ENCODE assay signal across 9 cellular contexts in the genomic region with DNA sequence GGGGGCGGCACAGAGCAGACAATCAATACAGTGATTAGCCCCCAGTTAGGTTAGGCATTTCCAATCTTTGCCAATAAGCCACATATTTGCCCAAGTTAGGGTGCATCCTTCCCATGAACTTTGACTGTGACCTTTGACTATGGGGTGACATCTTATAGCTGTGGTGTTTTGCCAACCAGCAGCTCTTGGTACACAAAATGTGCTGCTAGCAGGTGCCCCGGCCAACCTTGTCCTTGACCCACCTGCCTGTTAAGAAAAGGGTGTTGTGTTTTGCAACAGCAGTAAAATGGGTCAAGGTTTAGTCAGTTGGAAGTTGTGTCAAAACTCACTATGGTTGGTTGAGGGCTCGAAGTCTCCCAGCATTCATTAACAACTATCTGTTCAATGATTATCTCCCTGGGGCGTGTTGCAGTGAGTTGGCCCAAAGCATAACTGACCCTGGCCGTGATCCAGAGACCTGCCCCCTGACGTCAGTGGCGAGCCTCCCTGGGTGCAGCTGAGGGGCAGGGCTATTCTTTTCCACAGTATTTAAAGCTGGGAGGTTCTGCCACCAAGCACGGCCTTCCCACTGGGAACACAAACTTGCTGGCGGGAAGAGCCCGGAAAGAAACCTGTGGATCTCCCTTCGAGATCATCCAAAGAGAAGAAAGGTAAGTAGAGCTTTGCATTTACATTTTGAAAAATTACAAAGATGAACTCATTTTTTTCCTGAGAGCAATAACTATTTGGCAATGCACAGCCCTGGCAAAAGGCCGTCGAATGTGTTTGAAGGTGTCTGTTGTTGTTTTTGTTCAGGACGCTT. TPM values are rescaled to one million over a fixed set of nuclear protein-coding genes. Genes with fewer than 3 reads are reported as not detected.
DNase-seq lines count a peak whose midpoint lies in the region; ATAC-seq and TF ChIP-seq lines count a peak whose summit lies in the region.
"Had no signal": no experiment of that assay in that cellular context is flagged by ENCODE, and none has a peak within 500 bp of the region (broad histone marks: within the 10 kb centered on the region; RNA-seq: fewer than 3 reads in every experiment).

PCK1 (plus strand) TSS at position 557 of the 802 bp plus-strand sequence. CDS start 302 bp downstream, outside the sequence.

- peak; percentile 43 for DNase-seq in DMS 273 (lab: John Stamatoyannopoulos, UW; ENCODE audit: unreplicated experiment)
- DNase-seq in DMS 273 treated with DMSO at 0.1 percent for 48 hours (lab: John Stamatoyannopoulos, UW) = no peak
- peak; percentile 59 for DNase-seq in SW480 (ENCODE audit: low spot score)
- peak; percentile 54 for DNase-seq in kidney epithelial cell (ENCODE audit: low read depth)
- DNase-seq in transverse colon = peak; percentile 96
- no peak for DNase-seq in NCI-H1105 treated with DMSO at 0.1 percent for 48 hours (lab: John Stamatoyannopoulos, UW)

- no peaks in the 10 kb centered on the region for H3K36me3 ChIP-seq in kidney epithelial cell (ENCODE audit: control insufficient read depth, insufficient read depth, low read length)
- peaks cover 0 to 11% (median 2%) of the 10 kb centered on the region in 4 donors for H3K36me3 ChIP-seq in transverse colon

- ATAC-seq in GM21737 (IDR thresholded peaks at IDR 0.05; ENCODE audit: unreplicated experiment) (no peak), HG03457 (IDR thresholded peaks at IDR 0.05; ENCODE audit: unreplicated experiment) (no peak)

- TF ChIP-seq CTCF in kidney epithelial cell (IDR thresholded peaks at IDR 0.05; ENCODE audit: insufficient read depth, low read length, poor library complexity, severe bottlenecking) = no peak
- no peak for TF ChIP-seq CTCF in transverse colon (IDR thresholded peaks at IDR 0.05)

- WGBS in transverse colon (ENCODE audit: low coverage in 1 of 2), 2 donors = 50 to 60% methylated on average over 2 to 13 of the region's 14 CpGs

- peaks cover 7 to 51% (median 35%) of the 10 kb centered on the region in 4 donors for H3K4me1 ChIP-seq in transverse colon

- peak; percentile 96 for TF ChIP-seq EP300 in transverse colon (IDR thresholded peaks at IDR 0.05; ENCODE audit: low read depth)

- peak within 1 kb of the TSS; percentile 82 to 91 (median 86) for H3K27ac ChIP-seq in transverse colon
- H3K27ac ChIP-seq: 22Rv1 had no signal

- in situ Hi-C loops in transverse colon (cut with MboI; ENCODE audit: low pct_ligation_motif_present in 1 of 4, low pct_unique_long_range_greater_than_20kb in 1 of 4, low sequenced_read_pairs in 3 of 4) = no loop called here

- H3K27me3 ChIP-seq in kidney epithelial cell (ENCODE audit: control insufficient read depth, insufficient read depth, low read length) (peaks cover 24% of the 10 kb centered on the region), transverse colon (no peaks in the 10 kb centered on the region)

- TF ChIP-seq POLR2A in transverse colon (IDR thresholded peaks at IDR 0.05) = peak; percentile 98

- H3K4me3 ChIP-seq in kidney epithelial cell (ENCODE audit: low read depth, low read length) = no peak within 1 kb of the TSS
- H3K4me3 ChIP-seq in transverse colon = peak within 1 kb of the TSS; percentile 14 to 61 (median 38)

- intact Hi-C loops in transverse colon (cut with DNase I; ENCODE audit: low total_unique reads) = no loop called here

- H3K9me3 ChIP-seq in transverse colon = no peaks in the 10 kb centered on the region

RNA-seq across cellular contexts. Expression of gene PCK1, which starts in this region (rescaled TPM):
- under 0.01 TPM in 1 of 2 replicates, not detected in the other for total RNA-seq in kidney epithelial cell
- 100 to 1,000 TPM; 395 to 794 (median 739) TPM for total RNA-seq in transverse colon

Comparison
In these comparisons a context has a peak if more than half of its experiments do, and no peak if none do; other contexts are left out.
1. RNA of gene PCK1 (total RNA-seq): 395 to 794 TPM in transverse colon; under 0.01 TPM in kidney epithelial cell; every median in the first group is over 100 times any median in the second.
2. DNase-seq: peak in DMS 273 (single experiment), SW480 (single experiment) and transverse colon (single experiment); none in DMS 273 treated with DMSO at 0.1 percent for 48 hours (single experiment) and NCI-H1105 treated with DMSO at 0.1 percent for 48 hours (single experiment).
3. Peak in DNase-seq in kidney epithelial cell; RNA of the gene not detected or under 1 TPM.